15 cellular contexts compared by ENCODE assay signal in genomic region chr12:130571089-130571488, GRCh38.
"Had no signal": no experiment of that assay in that cellular context is flagged by ENCODE, and none has a peak within 500 bp of the region (broad histone marks: within the 10 kb centered on the region; RNA-seq: fewer than 3 reads in every experiment).

No MANE protein-coding gene starts in this region.

- H3K36me3 Mint-ChIP-seq: activated naive CD4-positive, alpha-beta T cell treated with anti-CD3 and anti-CD28 coated beads, Interleukin-2, amount 10 ng/mL, durations not matched to agents 7 days and 5 days; natural killer cell had no signal

- H3K4me3 ChIP-seq: adrenal gland, colonic mucosa, left lung, mucosa of descending colon had no signal

- H3K27me3 ChIP-seq: adrenal gland, colonic mucosa, left lung had no signal

- H3K4me1 Mint-ChIP-seq: activated naive CD4-positive, alpha-beta T cell treated with anti-CD3 and anti-CD28 coated beads, Interleukin-2, amount 10 ng/mL, durations not matched to agents 7 days and 5 days; activated T-helper 17 cell treated with anti-CD3 and anti-CD28 coated beads, Interleukin-2, amount 50 U/mL, for 72 hours; natural killer cell had no signal

- H3K9me3 Mint-ChIP-seq: natural killer cell had no signal

- H3K4me3 Mint-ChIP-seq: activated naive CD4-positive, alpha-beta T cell treated with anti-CD3 and anti-CD28 coated beads, Interleukin-2, amount 10 ng/mL, durations not matched to agents 7 days and 5 days; activated T-helper 17 cell treated with anti-CD3 and anti-CD28 coated beads, Interleukin-2, amount 50 U/mL, for 72 hours; natural killer cell had no signal

- H3K27ac ChIP-seq: colonic mucosa, left lung, WERI-Rb-1 had no signal

- H3K36me3 ChIP-seq: adrenal gland, colonic mucosa, left lung, WERI-Rb-1 had no signal

- H3K4me1 ChIP-seq: adrenal gland, colonic mucosa, left lung had no signal

- ATAC-seq: activated T-helper 17 cell treated with anti-CD3 and anti-CD28 coated beads, Interleukin-2, amount 50 U/mL, for 72 hours; left lung; mucosa of descending colon; natural killer cell had no signal

- H3K27me3 Mint-ChIP-seq: activated naive CD4-positive, alpha-beta T cell treated with anti-CD3 and anti-CD28 coated beads, Interleukin-2, amount 10 ng/mL, durations not matched to agents 7 days and 5 days had no signal

- DNase-seq: activated CD4-positive, alpha-beta T cell treated with anti-CD3 and anti-CD28 coated beads for 48 hours; activated naive CD4-positive, alpha-beta T cell treated with anti-CD3 and anti-CD28 coated beads, Interleukin-2, amount 10 ng/mL, durations not matched to agents 7 days and 5 days; adrenal gland; colonic mucosa; effector CD4-positive, alpha-beta T cell; foreskin melanocyte; head of caudate nucleus; left lung; mucosa of descending colon; natural killer cell; posterior cingulate gyrus; stimulated activated CD4-positive, alpha-beta T cell treated with anti-CD3 and anti-CD28 coated beads, Interleukin-15, amount 100 ng/mL, for 24 hours; stimulated activated CD4-positive, alpha-beta T cell treated with anti-CD3 and anti-CD28 coated beads, Interleukin-4, amount 100 ng/mL, for 24 hours; WERI-Rb-1 had no signal

- H3K27ac Mint-ChIP-seq: activated naive CD4-positive, alpha-beta T cell treated with anti-CD3 and anti-CD28 coated beads, Interleukin-2, amount 10 ng/mL, durations not matched to agents 7 days and 5 days; activated T-helper 17 cell treated with anti-CD3 and anti-CD28 coated beads, Interleukin-2, amount 50 U/mL, for 72 hours; natural killer cell had no signal

- H3K9me3 ChIP-seq: adrenal gland, colonic mucosa had no signal
